Comparison of ENCODE assay signal across 2 cellular contexts in the genomic region with DNA sequence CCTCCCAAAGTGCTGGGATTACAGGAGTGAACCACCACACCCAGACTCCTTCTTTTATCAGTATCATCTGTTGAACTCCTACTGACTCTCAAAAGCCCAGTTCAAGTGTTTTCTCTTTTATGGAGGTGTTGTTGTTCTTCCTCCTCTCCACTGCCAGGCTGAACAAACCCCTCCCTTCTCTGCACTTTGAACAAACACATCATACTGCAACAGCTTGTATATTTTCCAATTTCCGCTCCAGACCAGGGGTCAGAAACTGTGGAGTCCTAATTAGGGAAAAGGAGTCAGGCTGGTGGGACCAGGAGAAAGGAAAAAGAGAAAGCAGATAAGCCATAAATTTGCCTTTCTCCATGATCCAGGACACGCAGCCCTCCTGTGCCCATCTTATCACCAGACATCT.
TF ChIP-seq lines count a peak whose summit lies in the region.

No MANE protein-coding gene starts in this region.

TF ChIP-seq in HEK293, 187 proteins besides CTCF, POLR2A, EP300 and RAD21 (continued from another document):
- no peak for TF ChIP-seq ZFP37 (tag by site-specific recombination; IDR thresholded peaks at IDR 0.05)
- TF ChIP-seq OSR2 (tag by site-specific recombination; IDR thresholded peaks at IDR 0.05): no peak
- no peak for TF ChIP-seq ZNF791 (tag by site-specific recombination; IDR thresholded peaks at IDR 0.05)

TF ChIP-seq in HepG2, 621 proteins besides CTCF, POLR2A, EP300 and RAD21 (continued from another document and continues in another):
- TF ChIP-seq, protein P1, sequence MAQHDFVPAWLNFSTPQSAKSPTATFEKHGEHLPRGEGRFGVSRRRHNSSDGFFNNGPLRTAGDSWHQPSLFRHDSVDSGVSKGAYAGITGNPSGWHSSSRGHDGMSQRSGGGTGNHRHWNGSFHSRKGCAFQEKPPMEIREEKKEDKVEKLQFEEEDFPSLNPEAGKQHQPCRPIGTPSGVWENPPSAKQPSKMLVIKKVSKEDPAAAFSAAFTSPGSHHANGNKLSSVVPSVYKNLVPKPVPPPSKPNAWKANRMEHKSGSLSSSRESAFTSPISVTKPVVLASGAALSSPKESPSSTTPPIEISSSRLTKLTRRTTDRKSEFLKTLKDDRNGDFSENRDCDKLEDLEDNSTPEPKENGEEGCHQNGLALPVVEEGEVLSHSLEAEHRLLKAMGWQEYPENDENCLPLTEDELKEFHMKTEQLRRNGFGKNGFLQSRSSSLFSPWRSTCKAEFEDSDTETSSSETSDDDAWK (CRISPR knock-in tag; IDR thresholded peaks at IDR 0.05): no peak
- TF ChIP-seq ZNF207 (IDR thresholded peaks at IDR 0.05; ENCODE audit: borderline replicate concordance): no peak
- TF ChIP-seq PPARG (CRISPR knock-in tag; conservative IDR thresholded peaks at IDR 0.05): no peak
- no peak for TF ChIP-seq DNMT1 (CRISPR knock-in tag; IDR thresholded peaks at IDR 0.05)
- TF ChIP-seq ZNF432 (CRISPR knock-in tag; IDR thresholded peaks at IDR 0.05; ENCODE audit: borderline replicate concordance): no peak
- no peak for TF ChIP-seq NCOA2 (CRISPR knock-in tag; IDR thresholded peaks at IDR 0.05)
- no peak for TF ChIP-seq ZNF34 (CRISPR knock-in tag; IDR thresholded peaks at IDR 0.05; ENCODE audit: borderline replicate concordance)
- TF ChIP-seq ETV5 (CRISPR knock-in tag; IDR thresholded peaks at IDR 0.05; ENCODE audit: borderline replicate concordance): peak; percentile 69; the same call in 1 of the 2 replicates
- TF ChIP-seq ZNF274 (CRISPR knock-in tag; IDR thresholded peaks at IDR 0.05): no peak
- TF ChIP-seq ZNF720 (CRISPR knock-in tag; IDR thresholded peaks at IDR 0.05): no peak
- TF ChIP-seq, protein P2, sequence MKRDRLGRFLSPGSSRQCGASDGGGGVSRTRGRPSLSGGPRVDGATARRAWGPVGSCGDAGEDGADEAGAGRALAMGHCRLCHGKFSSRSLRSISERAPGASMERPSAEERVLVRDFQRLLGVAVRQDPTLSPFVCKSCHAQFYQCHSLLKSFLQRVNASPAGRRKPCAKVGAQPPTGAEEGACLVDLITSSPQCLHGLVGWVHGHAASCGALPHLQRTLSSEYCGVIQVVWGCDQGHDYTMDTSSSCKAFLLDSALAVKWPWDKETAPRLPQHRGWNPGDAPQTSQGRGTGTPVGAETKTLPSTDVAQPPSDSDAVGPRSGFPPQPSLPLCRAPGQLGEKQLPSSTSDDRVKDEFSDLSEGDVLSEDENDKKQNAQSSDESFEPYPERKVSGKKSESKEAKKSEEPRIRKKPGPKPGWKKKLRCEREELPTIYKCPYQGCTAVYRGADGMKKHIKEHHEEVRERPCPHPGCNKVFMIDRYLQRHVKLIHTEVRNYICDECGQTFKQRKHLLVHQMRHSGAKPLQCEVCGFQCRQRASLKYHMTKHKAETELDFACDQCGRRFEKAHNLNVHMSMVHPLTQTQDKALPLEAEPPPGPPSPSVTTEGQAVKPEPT (CRISPR knock-in tag; IDR thresholded peaks at IDR 0.05; ENCODE audit: low read depth): no peak
- TF ChIP-seq, protein P3, sequence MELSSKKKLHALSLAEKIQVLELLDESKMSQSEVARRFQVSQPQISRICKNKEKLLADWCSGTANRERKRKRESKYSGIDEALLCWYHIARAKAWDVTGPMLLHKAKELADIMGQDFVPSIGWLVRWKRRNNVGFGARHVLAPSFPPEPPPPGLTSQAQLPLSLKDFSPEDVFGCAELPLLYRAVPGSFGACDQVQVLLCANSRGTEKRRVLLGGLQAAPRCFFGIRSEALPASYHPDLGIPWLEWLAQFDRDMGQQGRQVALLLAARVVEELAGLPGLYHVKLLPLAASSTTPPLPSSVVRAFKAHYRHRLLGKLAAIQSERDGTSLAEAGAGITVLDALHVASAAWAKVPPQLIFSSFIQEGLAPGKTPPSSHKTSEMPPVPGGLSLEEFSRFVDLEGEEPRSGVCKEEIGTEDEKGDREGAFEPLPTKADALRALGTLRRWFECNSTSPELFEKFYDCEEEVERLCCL (CRISPR knock-in tag; IDR thresholded peaks at IDR 0.05; ENCODE audit: borderline replicate concordance): no peak
- peak; percentile 28; the same call in 1 of the 2 replicates for TF ChIP-seq RARA (CRISPR knock-in tag; IDR thresholded peaks at IDR 0.05)
- TF ChIP-seq RBM39 (IDR thresholded peaks at IDR 0.05; ENCODE audit: low read depth, low read length, poor library complexity, severe bottlenecking): no peak
- TF ChIP-seq RBM22 (optimal IDR thresholded peaks at IDR 0.05; ENCODE audit: low read length): no peak
- TF ChIP-seq PITX1 (CRISPR knock-in tag; IDR thresholded peaks at IDR 0.05): no peak
- TF ChIP-seq, protein P4, sequence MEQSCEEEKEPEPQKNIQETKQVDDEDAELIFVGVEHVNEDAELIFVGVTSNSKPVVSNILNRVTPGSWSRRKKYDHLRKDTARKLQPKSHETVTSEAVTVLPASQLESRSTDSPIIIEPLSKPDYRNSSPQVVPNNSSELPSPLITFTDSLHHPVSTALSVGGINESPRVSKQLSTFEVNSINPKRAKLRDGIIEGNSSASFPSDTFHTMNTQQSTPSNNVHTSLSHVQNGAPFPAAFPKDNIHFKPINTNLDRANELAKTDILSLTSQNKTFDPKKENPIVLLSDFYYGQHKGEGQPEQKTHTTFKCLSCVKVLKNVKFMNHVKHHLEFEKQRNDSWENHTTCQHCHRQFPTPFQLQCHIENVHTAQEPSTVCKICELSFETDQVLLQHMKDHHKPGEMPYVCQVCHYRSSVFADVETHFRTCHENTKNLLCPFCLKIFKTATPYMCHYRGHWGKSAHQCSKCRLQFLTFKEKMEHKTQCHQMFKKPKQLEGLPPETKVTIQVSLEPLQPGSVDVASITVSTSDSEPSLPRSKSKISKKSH (CRISPR knock-in tag; IDR thresholded peaks at IDR 0.05; ENCODE audit: borderline replicate concordance): no peak
- TF ChIP-seq ZSCAN25 (CRISPR knock-in tag; IDR thresholded peaks at IDR 0.05): no peak
- TF ChIP-seq, protein P5, sequence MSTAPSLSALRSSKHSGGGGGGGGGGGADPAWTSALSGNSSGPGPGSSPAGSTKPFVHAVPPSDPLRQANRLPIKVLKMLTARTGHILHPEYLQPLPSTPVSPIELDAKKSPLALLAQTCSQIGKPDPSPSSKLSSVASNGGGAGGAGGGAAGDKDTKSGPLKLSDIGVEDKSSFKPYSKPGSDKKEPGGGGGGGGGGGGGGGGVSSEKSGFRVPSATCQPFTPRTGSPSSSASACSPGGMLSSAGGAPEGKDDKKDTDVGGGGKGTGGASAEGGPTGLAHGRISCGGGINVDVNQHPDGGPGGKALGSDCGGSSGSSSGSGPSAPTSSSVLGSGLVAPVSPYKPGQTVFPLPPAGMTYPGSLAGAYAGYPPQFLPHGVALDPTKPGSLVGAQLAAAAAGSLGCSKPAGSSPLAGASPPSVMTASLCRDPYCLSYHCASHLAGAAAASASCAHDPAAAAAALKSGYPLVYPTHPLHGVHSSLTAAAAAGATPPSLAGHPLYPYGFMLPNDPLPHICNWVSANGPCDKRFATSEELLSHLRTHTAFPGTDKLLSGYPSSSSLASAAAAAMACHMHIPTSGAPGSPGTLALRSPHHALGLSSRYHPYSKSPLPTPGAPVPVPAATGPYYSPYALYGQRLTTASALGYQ (CRISPR knock-in tag; IDR thresholded peaks at IDR 0.05): no peak
- TF ChIP-seq KLF11 (CRISPR knock-in tag; IDR thresholded peaks at IDR 0.05): no peak
- TF ChIP-seq, protein P6, sequence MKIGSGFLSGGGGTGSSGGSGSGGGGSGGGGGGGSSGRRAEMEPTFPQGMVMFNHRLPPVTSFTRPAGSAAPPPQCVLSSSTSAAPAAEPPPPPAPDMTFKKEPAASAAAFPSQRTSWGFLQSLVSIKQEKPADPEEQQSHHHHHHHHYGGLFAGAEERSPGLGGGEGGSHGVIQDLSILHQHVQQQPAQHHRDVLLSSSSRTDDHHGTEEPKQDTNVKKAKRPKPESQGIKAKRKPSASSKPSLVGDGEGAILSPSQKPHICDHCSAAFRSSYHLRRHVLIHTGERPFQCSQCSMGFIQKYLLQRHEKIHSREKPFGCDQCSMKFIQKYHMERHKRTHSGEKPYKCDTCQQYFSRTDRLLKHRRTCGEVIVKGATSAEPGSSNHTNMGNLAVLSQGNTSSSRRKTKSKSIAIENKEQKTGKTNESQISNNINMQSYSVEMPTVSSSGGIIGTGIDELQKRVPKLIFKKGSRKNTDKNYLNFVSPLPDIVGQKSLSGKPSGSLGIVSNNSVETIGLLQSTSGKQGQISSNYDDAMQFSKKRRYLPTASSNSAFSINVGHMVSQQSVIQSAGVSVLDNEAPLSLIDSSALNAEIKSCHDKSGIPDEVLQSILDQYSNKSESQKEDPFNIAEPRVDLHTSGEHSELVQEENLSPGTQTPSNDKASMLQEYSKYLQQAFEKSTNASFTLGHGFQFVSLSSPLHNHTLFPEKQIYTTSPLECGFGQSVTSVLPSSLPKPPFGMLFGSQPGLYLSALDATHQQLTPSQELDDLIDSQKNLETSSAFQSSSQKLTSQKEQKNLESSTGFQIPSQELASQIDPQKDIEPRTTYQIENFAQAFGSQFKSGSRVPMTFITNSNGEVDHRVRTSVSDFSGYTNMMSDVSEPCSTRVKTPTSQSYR (CRISPR knock-in tag; IDR thresholded peaks at IDR 0.05; ENCODE audit: borderline replicate concordance): no peak
- no peak for TF ChIP-seq FOXJ3 (CRISPR knock-in tag; IDR thresholded peaks at IDR 0.05; ENCODE audit: borderline replicate concordance)
- TF ChIP-seq HMG20A (CRISPR knock-in tag; IDR thresholded peaks at IDR 0.05; ENCODE audit: borderline replicate concordance): peak; percentile 26; the same call in 1 of the 2 replicates
- TF ChIP-seq, protein P7, sequence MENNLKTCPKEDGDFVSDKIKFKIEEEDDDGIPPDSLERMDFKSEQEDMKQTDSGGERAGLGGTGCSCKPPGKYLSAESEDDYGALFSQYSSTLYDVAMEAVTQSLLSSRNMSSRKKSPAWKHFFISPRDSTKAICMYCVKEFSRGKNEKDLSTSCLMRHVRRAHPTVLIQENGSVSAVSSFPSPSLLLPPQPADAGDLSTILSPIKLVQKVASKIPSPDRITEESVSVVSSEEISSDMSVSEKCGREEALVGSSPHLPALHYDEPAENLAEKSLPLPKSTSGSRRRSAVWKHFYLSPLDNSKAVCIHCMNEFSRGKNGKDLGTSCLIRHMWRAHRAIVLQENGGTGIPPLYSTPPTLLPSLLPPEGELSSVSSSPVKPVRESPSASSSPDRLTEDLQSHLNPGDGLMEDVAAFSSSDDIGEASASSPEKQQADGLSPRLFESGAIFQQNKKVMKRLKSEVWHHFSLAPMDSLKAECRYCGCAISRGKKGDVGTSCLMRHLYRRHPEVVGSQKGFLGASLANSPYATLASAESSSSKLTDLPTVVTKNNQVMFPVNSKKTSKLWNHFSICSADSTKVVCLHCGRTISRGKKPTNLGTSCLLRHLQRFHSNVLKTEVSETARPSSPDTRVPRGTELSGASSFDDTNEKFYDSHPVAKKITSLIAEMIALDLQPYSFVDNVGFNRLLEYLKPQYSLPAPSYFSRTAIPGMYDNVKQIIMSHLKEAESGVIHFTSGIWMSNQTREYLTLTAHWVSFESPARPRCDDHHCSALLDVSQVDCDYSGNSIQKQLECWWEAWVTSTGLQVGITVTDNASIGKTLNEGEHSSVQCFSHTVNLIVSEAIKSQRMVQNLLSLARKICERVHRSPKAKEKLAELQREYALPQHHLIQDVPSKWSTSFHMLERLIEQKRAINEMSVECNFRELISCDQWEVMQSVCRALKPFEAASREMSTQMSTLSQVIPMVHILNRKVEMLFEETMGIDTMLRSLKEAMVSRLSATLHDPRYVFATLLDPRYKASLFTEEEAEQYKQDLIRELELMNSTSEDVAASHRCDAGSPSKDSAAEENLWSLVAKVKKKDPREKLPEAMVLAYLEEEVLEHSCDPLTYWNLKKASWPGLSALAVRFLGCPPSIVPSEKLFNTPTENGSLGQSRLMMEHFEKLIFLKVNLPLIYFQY (CRISPR knock-in tag; IDR thresholded peaks at IDR 0.05; ENCODE audit: borderline replicate concordance): no peak
- no peak for TF ChIP-seq ZNF792 (CRISPR knock-in tag; IDR thresholded peaks at IDR 0.05)
- TF ChIP-seq, protein P8, sequence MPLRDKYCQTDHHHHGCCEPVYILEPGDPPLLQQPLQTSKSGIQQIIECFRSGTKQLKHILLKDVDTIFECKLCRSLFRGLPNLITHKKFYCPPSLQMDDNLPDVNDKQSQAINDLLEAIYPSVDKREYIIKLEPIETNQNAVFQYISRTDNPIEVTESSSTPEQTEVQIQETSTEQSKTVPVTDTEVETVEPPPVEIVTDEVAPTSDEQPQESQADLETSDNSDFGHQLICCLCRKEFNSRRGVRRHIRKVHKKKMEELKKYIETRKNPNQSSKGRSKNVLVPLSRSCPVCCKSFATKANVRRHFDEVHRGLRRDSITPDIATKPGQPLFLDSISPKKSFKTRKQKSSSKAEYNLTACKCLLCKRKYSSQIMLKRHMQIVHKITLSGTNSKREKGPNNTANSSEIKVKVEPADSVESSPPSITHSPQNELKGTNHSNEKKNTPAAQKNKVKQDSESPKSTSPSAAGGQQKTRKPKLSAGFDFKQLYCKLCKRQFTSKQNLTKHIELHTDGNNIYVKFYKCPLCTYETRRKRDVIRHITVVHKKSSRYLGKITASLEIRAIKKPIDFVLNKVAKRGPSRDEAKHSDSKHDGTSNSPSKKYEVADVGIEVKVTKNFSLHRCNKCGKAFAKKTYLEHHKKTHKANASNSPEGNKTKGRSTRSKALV (CRISPR knock-in tag; IDR thresholded peaks at IDR 0.05): no peak
- TF ChIP-seq, protein P9, sequence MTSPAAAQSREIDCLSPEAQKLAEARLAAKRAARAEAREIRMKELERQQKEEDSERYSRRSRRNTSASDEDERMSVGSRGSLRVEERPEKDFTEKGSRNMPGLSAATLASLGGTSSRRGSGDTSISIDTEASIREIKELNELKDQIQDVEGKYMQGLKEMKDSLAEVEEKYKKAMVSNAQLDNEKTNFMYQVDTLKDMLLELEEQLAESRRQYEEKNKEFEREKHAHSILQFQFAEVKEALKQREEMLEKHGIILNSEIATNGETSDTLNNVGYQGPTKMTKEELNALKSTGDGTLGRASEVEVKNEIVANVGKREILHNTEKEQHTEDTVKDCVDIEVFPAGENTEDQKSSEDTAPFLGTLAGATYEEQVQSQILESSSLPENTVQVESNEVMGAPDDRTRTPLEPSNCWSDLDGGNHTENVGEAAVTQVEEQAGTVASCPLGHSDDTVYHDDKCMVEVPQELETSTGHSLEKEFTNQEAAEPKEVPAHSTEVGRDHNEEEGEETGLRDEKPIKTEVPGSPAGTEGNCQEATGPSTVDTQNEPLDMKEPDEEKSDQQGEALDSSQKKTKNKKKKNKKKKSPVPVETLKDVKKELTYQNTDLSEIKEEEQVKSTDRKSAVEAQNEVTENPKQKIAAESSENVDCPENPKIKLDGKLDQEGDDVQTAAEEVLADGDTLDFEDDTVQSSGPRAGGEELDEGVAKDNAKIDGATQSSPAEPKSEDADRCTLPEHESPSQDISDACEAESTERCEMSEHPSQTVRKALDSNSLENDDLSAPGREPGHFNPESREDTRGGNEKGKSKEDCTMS (CRISPR knock-in tag; conservative IDR thresholded peaks at IDR 0.05): no peak
- no peak for TF ChIP-seq SMAD3 (CRISPR knock-in tag; IDR thresholded peaks at IDR 0.05)
- TF ChIP-seq PAF1 (CRISPR knock-in tag; IDR thresholded peaks at IDR 0.05): no peak
- TF ChIP-seq POGZ (CRISPR knock-in tag; IDR thresholded peaks at IDR 0.05): peak; percentile 39; the same call in 1 of the 2 replicates
- no peak for TF ChIP-seq JDP2 (CRISPR knock-in tag; IDR thresholded peaks at IDR 0.05; ENCODE audit: borderline replicate concordance)
- no peak for TF ChIP-seq ZFYVE20 (CRISPR knock-in tag; IDR thresholded peaks at IDR 0.05; ENCODE audit: borderline replicate concordance, low read depth)
- no peak for TF ChIP-seq DPF2 (CRISPR knock-in tag; IDR thresholded peaks at IDR 0.05; ENCODE audit: borderline replicate concordance, low read depth)
- TF ChIP-seq ZNF264 (CRISPR knock-in tag; IDR thresholded peaks at IDR 0.05): no peak
- TF ChIP-seq, protein P10, sequence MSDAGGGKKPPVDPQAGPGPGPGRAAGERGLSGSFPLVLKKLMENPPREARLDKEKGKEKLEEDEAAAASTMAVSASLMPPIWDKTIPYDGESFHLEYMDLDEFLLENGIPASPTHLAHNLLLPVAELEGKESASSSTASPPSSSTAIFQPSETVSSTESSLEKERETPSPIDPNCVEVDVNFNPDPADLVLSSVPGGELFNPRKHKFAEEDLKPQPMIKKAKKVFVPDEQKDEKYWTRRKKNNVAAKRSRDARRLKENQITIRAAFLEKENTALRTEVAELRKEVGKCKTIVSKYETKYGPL (CRISPR knock-in tag; IDR thresholded peaks at IDR 0.05): no peak
- no peak for TF ChIP-seq SOX6 (IDR thresholded peaks at IDR 0.05)
- TF ChIP-seq SOX6 (CRISPR knock-in tag; IDR thresholded peaks at IDR 0.05): peak; percentile 26; the same call in 1 of the 2 replicates
